8 cellular contexts compared by ENCODE assay signal in the genomic region with DNA sequence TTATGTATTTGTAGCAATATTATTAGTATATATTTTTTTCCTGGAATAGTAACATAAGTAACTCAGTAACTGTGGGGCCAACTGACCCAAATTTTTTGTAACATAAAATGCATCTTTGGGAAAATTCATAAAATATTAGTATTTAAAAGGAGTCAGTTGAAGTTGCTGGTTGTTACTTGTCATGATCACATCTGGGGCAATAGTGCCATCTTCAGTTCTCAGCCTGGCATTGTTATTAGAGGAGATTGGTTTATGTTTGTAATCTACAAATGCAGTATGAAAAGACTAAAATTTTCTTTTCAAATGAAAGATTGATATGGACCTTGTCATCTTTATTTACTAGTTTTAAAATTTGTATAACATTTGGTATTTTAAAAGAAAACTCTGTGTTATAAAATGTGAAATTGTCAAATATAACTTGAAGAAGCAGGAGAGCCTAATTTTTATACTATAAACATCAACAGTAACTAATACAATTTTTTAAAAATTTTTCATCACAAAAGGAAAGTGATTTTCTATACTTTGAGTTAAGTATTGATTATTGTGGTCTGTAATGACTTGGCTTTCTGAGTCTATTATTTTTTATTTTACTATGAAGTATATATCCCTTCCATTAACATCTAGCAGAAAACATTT. TPM values are rescaled to one million over a fixed set of nuclear protein-coding genes. Genes with fewer than 3 reads are reported as not detected.
A peak's percentile ranks its signal among the peaks of the same experiment; 100 is the strongest.
DNase-seq lines count a peak whose midpoint lies in the region; ATAC-seq and TF ChIP-seq lines count a peak whose summit lies in the region.

No MANE protein-coding gene starts in this region.

- H3K36me3 ChIP-seq in neural progenitor cell, result no peaks in the 10 kb centered on the region

- H3K4me1 ChIP-seq in neural progenitor cell, result no peaks in the 10 kb centered on the region

- H3K27me3 Mint-ChIP-seq in neural progenitor cell (ENCODE audit: insufficient read depth, low read depth), result no peaks in the 10 kb centered on the region

- H3K4me3 ChIP-seq in neural progenitor cell, result no peak overlapping the region

- H3K27me3 ChIP-seq in neural progenitor cell, result no peaks in the 10 kb centered on the region

- no peaks in the 10 kb centered on the region for H4K20me1 ChIP-seq in neural progenitor cell (ENCODE audit: low read depth)

- no peak overlapping the region for H3K4me2 ChIP-seq in neural progenitor cell

- no peak overlapping the region for H2AFZ ChIP-seq in neural progenitor cell (replicated peaks)

- H3K36me3 Mint-ChIP-seq in neural progenitor cell, result no peaks in the 10 kb centered on the region

- no peaks in the 10 kb centered on the region for H3K9me3 ChIP-seq in neural progenitor cell (ENCODE audit: low read depth)

- DNase-seq in SKM-1 treated with dmso at 0.1 percent for 144 hours (lab: John Stamatoyannopoulos, UW; ENCODE audit: unreplicated experiment) (peak; percentile 39), SKM-1 (lab: John Stamatoyannopoulos, UW; ENCODE audit: unreplicated experiment) (no peak), NCI-H524 treated with DMSO at 0.1 percent for 48 hours (lab: John Stamatoyannopoulos, UW) (peak; percentile 7), dedifferentiated amniotic fluid mesenchymal stem cell (ENCODE audit: extremely low spot score) (peak; percentile 54), neural progenitor cell (ENCODE audit: low spot score) (peak; percentile 36)
- DNase-seq in activated effector memory CD4-positive, alpha-beta T cell treated with anti-CD3 and anti-CD28 coated beads, Interleukin-2, amount 50 U/mL, for 16 hours, result no peak
- no peak for DNase-seq in central memory CD4-positive, alpha-beta T cell

- no peaks in the 10 kb centered on the region for H3K4me1 Mint-ChIP-seq in neural progenitor cell

- peak; percentile 66 for TF ChIP-seq CTCF in neural progenitor cell (IDR thresholded peaks at IDR 0.05)

- no peak overlapping the region for H3K9ac ChIP-seq in neural progenitor cell

- H3K79me2 ChIP-seq in neural progenitor cell (ENCODE audit: low read depth), result no peaks in the 10 kb centered on the region

- no peak overlapping the region for H3K27ac ChIP-seq in neural progenitor cell

- H3K9me3 Mint-ChIP-seq in neural progenitor cell, result no peaks in the 10 kb centered on the region

- ATAC-seq in HG03103 (IDR thresholded peaks at IDR 0.05; ENCODE audit: low read depth, unreplicated experiment), result peak; percentile 58

- H3K4me3 Mint-ChIP-seq in neural progenitor cell, result no peak overlapping the region

- no peaks in the 10 kb centered on the region for H3F3A ChIP-seq in neural progenitor cell (ENCODE audit: low read depth)

- no peak overlapping the region for H3K27ac Mint-ChIP-seq in neural progenitor cell

RNA-seq across cellular contexts. Expression of gene MLF1, which starts 38.8 kb away (rescaled TPM):
- 25.4 and 37.0 TPM in 2 replicates for total RNA-seq in neural progenitor cell (ENCODE audit: low replicate concordance)

Comparison
In these comparisons a context has a peak if more than half of its experiments do, and no peak if none do; other contexts are left out.
1. DNase-seq: peak in SKM-1 treated with dmso at 0.1 percent for 144 hours (single experiment), NCI-H524 treated with DMSO at 0.1 percent for 48 hours (single experiment), dedifferentiated amniotic fluid mesenchymal stem cell (single experiment) and neural progenitor cell (single experiment); none in SKM-1 (single experiment), activated effector memory CD4-positive, alpha-beta T cell treated with anti-CD3 and anti-CD28 coated beads, Interleukin-2, amount 50 U/mL, for 16 hours (single experiment) and central memory CD4-positive, alpha-beta T cell (single experiment).